In genomic region chr7:33186187-33186586, GRCh38 we compare ENCODE assay signal across 1 cellular context.
TF ChIP-seq lines count a peak whose summit lies in the region.

No MANE protein-coding gene starts in this region.

TF ChIP-seq in GM23338, 12 proteins besides CTCF, POLR2A, EP300 and RAD21 (continued from another document):
- TF ChIP-seq ZNF462 (CRISPR knock-in tag; IDR thresholded peaks at IDR 0.05), result no peak
- no peak for TF ChIP-seq ZNF114 (CRISPR knock-in tag; IDR thresholded peaks at IDR 0.05)
- no peak for TF ChIP-seq EZH2 (IDR thresholded peaks at IDR 0.05; ENCODE audit: low read depth, unreplicated experiment)
- no peak for TF ChIP-seq POLR2AphosphoS5 (IDR thresholded peaks at IDR 0.05; ENCODE audit: low read depth)
- no peak for TF ChIP-seq CREB1 (CRISPR knock-in tag; IDR thresholded peaks at IDR 0.05; ENCODE audit: low read depth)
- no peak for TF ChIP-seq EZH2phosphoT487 (IDR thresholded peaks at IDR 0.05; ENCODE audit: unreplicated experiment)
- no peak for TF ChIP-seq REST (IDR thresholded peaks at IDR 0.05; ENCODE audit: unreplicated experiment)
